In the genomic region with DNA sequence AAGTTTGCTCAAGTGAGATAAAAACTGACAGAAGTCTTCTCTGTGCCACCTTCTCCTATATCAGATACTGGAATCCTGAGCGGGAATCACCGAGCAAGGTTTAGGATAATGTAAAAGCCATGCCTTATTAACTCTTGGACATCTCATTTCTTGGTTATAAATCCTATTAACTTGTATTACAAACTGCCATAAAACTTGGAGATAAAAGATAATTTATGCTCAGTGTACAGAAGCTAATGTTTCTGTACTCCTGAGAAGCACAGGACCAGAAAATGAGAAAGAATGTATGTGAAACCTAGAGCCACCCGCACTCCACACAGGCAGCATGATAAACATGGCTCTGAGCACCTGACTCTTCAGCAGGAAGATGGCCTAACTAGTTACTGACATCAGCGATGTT, we compare ENCODE assay signal across 29 cellular contexts.
"Had no signal": no experiment of that assay in that cellular context is flagged by ENCODE, and none has a peak within 500 bp of the region (broad histone marks: within the 10 kb centered on the region; RNA-seq: fewer than 3 reads in every experiment).

No MANE protein-coding gene starts in this region.

- H3K27me3 ChIP-seq: SJCRH30 had no signal

- H2AFZ ChIP-seq: PC-9 had no signal

- H3K4me1 ChIP-seq: SJCRH30 had no signal

- DNase-seq: Karpas-422, MM.1S, MV-4-11, NCI-H1092, NCI-H1105, NCI-H1417 treated with DMSO at 0.1 percent for 48 hours, NCI-H1436 treated with DMSO at 0.1 percent for 48 hours, NCI-H1694 treated with DMSO at 0.1 percent for 48 hours, NCI-H187 treated with DMSO at 0.1 percent for 48 hours, NCI-H2029, NCI-H2081, NCI-H2171 treated with DMSO at 0.1 percent for 48 hours, NCI-H2227 treated with DMSO at 0.1 percent for 48 hours, NCI-H345, NCI-H446, NCI-H510A treated with DMSO at 0.1 percent for 48 hours, NCI-H524 treated with DMSO at 0.1 percent for 48 hours, NCI-H82, PC-9, SHP77, SIG-M5, SJCRH30, T-cell had no signal

- H3K4me3 ChIP-seq: PC-9, SJCRH30, SK-N-MC had no signal

- ATAC-seq: Panc1, Right ventricle myocardium inferior, SK-N-SH treated with all-trans-retinoic acid at 6 μM for 48 hours, T-cell had no signal

- H3K4me2 ChIP-seq: KMS-11, PC-9 had no signal

- H3K27ac ChIP-seq: KMS-11, PC-9, RWPE1, SJCRH30, SK-N-MC had no signal

- H3K36me3 ChIP-seq: SJCRH30 had no signal

- H3K9me3 ChIP-seq: SJCRH30 had no signal

- H3K9ac ChIP-seq: KMS-11 had no signal
